ENCODE assay signal across 23 cellular contexts in genomic region chr1:204154525-204155255, GRCh38. TPM values are rescaled to one million over a fixed set of nuclear protein-coding genes. Genes with fewer than 3 reads are reported as not detected.
DNase-seq lines count a peak whose midpoint lies in the region; ATAC-seq, FAIRE-seq and TF ChIP-seq lines count a peak whose summit lies in the region.
"Had no signal": no experiment of that assay in that cellular context is flagged by ENCODE, and none has a peak within 500 bp of the region (broad histone marks: within the 10 kb centered on the region; RNA-seq: fewer than 3 reads in every experiment).

No MANE protein-coding gene starts in this region.

- no peaks in the 10 kb centered on the region for H3K9me3 ChIP-seq in keratinocyte (ENCODE audit: control insufficient read depth, low read depth, low read length)
- H3K9me3 ChIP-seq: colonic mucosa, heart left ventricle had no signal

- H3K9ac ChIP-seq in keratinocyte (ENCODE audit: control insufficient read depth, extremely low read depth, insufficient read depth, low read length): no peak overlapping the region

- H3K4me2 ChIP-seq in keratinocyte (ENCODE audit: control insufficient read depth, extremely low read depth, insufficient read depth, low read depth, low read length): peak overlapping the region; percentile 22

- H3K4me1 ChIP-seq in keratinocyte (ENCODE audit: control insufficient read depth, extremely low read depth, insufficient read depth, low read length): peaks cover 32% of the 10 kb centered on the region
- H3K4me1 ChIP-seq: colonic mucosa had no signal

- H3K9me1 ChIP-seq in keratinocyte (ENCODE audit: control insufficient read depth, extremely low read depth, insufficient read depth, low read length): no peaks in the 10 kb centered on the region

- FAIRE-seq in keratinocyte (lab: Jason Lieb, UNC): peak; percentile 99
- FAIRE-seq in urothelium cell line (lab: Jason Lieb, UNC): peak; percentile 13
- FAIRE-seq in GM12892 (lab: Jason Lieb, UNC): no peak
- FAIRE-seq: K562 had no signal

- no peak overlapping the region for H2AFZ ChIP-seq in keratinocyte (ENCODE audit: control insufficient read depth, low read length)

- no peaks in the 10 kb centered on the region for H4K20me1 ChIP-seq in keratinocyte (ENCODE audit: control insufficient read depth, extremely low read depth, insufficient read depth, low read length)

- peak overlapping the region; percentile 22 for H3K27ac ChIP-seq in keratinocyte (ENCODE audit: control insufficient read depth, insufficient read depth, low read length)
- H3K27ac ChIP-seq: colonic mucosa, heart left ventricle had no signal

- H3K27me3 ChIP-seq in keratinocyte (ENCODE audit: control insufficient read depth, extremely low read depth, insufficient read depth, low read length): no peaks in the 10 kb centered on the region

- no peaks in the 10 kb centered on the region for H3K79me2 ChIP-seq in keratinocyte (ENCODE audit: control insufficient read depth, insufficient read depth, low read length)

- no peak overlapping the region for H3K4me3 ChIP-seq in keratinocyte (ENCODE audit: control insufficient read depth in 2 of 3, extremely low read depth in 1 of 3, insufficient read depth in 2 of 3, low read depth in 1 of 3, low read length in 3 of 3)
- H3K4me3 ChIP-seq: colonic mucosa, heart left ventricle, K562 had no signal

- ATAC-seq in Right ventricle myocardium inferior: no peak
- no peak for ATAC-seq in left cardiac atrium
- no peak for ATAC-seq in GM21529 (IDR thresholded peaks at IDR 0.05; ENCODE audit: unreplicated experiment)
- ATAC-seq: heart left ventricle, K562, left lobe of liver, natural killer cell had no signal

- no peaks in the 10 kb centered on the region for H3K36me3 ChIP-seq in keratinocyte (ENCODE audit: control insufficient read depth in 2 of 2, extremely low read depth in 1 of 2, insufficient read depth in 2 of 2, low read length in 2 of 2)
- H3K36me3 ChIP-seq: colonic mucosa, heart left ventricle had no signal

- DNase-seq in Right ventricle myocardium inferior (ENCODE audit: missing footprints): peak; percentile 63
- no peak for DNase-seq in left cardiac atrium
- DNase-seq in NCI-H2171 treated with DMSO at 0.1 percent for 48 hours (lab: John Stamatoyannopoulos, UW): peak; percentile 78
- DNase-seq in keratinocyte (ENCODE audit: low read depth, low spot score): peak; percentile 69
- no peak for DNase-seq in urothelium cell line (ENCODE audit: low spot score)
- DNase-seq in anterior cingulate cortex (lab: John Stamatoyannopoulos, UW): no peak
- no peak for DNase-seq in GM12892 (ENCODE audit: insufficient read length)
- DNase-seq: activated B cell treated with CpG ODN at 0.5 μM for 24 hours; activated CD4-positive, alpha-beta T cell treated with anti-CD3 and anti-CD28 coated beads, Interleukin-2, amount 50 U/mL, for 48 hours; activated effector memory CD4-positive, alpha-beta T cell treated with Interleukin-2 at 50 U/mL for 16 hours; CD4-positive, CD25-positive, alpha-beta regulatory T cell; colonic mucosa; endodermal cell; H9; midbrain; natural killer cell; NCI-H2081 treated with DMSO at 0.1 percent for 48 hours; substantia nigra; T-helper 9 cell had no signal

- intact Hi-C loops in Right ventricle myocardium inferior (cut with DNase I): no loop called here
- intact Hi-C loops in left cardiac atrium (cut with DNase I): no loop called here

- dilution Hi-C loops in keratinocyte (cut with MboI; ENCODE audit: extremely low pct_ligation_motif_present, low sequenced_read_pairs): no loop called here

- no peak for TF ChIP-seq CTCF in keratinocyte (optimal IDR thresholded peaks at IDR 0.05 in 1 of 3, IDR thresholded peaks at IDR 0.05 in 1 of 3, conservative IDR thresholded peaks at IDR 0.05 in 1 of 3; ENCODE audit: extremely low read depth in 1 of 3, insufficient read depth in 2 of 3, low read length in 3 of 3)

- no peak for TF ChIP-seq POLR2A in GM12892 (IDR thresholded peaks at IDR 0.05; ENCODE audit: low read depth, low read length)

RNA-seq across cellular contexts. Expression of gene ETNK2, which starts 2.8 kb away (rescaled TPM):
- total RNA-seq in Right ventricle myocardium inferior (5.3 TPM), left cardiac atrium (1 to 10 TPM; 5.3 to 6.2 TPM)
- polyA plus RNA-seq in keratinocyte: 18.4 to 26.4 TPM (median 20.6 TPM) in 3 replicates
- polyA plus RNA-seq in keratinocyte (2011; ENCODE audit: low read depth): 7.3 TPM
- 19.2 and 20.8 TPM in 2 replicates for polyA plus RNA-seq in keratinocyte (2011; cell fraction: cytosol; rRNA removed)
- polyA plus RNA-seq in keratinocyte (2011; cell fraction: nucleus; rRNA removed): 10.1 and 10.9 TPM in 2 replicates
- 16.4 and 26.8 TPM in 2 replicates for polyA plus RNA-seq in keratinocyte (2012; ENCODE audit: low replicate concordance)
- 27.4 to 45.1 TPM (median 31.4 TPM) in 3 replicates for polyA minus RNA-seq in keratinocyte
- 19.0 TPM for polyA minus RNA-seq in keratinocyte (2011; cell fraction: cytosol; rRNA and poly(A)+ RNA removed)
- polyA minus RNA-seq in keratinocyte (2011; cell fraction: nucleus; rRNA and poly(A)+ RNA removed): 5.3 and 7.0 TPM in 2 replicates
- polyA plus RNA-seq in GM12892 (2012; ENCODE audit: missing spikeins): not detected

RNA-seq across cellular contexts. Expression of gene REN, which starts 11.4 kb away (rescaled TPM):
- not detected for total RNA-seq in Right ventricle myocardium inferior
- total RNA-seq in left cardiac atrium: not detected
- 0.05 TPM in 1 of 3 replicates, not detected in the others for polyA plus RNA-seq in keratinocyte
- not detected for polyA plus RNA-seq in keratinocyte (2011; ENCODE audit: low read depth)
- polyA plus RNA-seq in keratinocyte (2011; cell fraction: cytosol; rRNA removed): not detected in 2 replicates
- polyA plus RNA-seq in keratinocyte (2011; cell fraction: nucleus; rRNA removed): not detected in 2 replicates
- 0.10 and 0.23 TPM in 2 replicates for polyA plus RNA-seq in keratinocyte (2012; ENCODE audit: low replicate concordance)
- polyA minus RNA-seq in keratinocyte: not detected in 3 replicates
- polyA minus RNA-seq in keratinocyte (2011; cell fraction: cytosol; rRNA and poly(A)+ RNA removed): not detected
- not detected in 2 replicates for polyA minus RNA-seq in keratinocyte (2011; cell fraction: nucleus; rRNA and poly(A)+ RNA removed)
- polyA plus RNA-seq in GM12892 (2012; ENCODE audit: missing spikeins): not detected
- total RNA-seq: activated B cell treated with CpG ODN at 0.5 μM for 24 hours; CD4-positive, CD25-positive, alpha-beta regulatory T cell; endodermal cell; H9; heart left ventricle; natural killer cell had no signal
- polyA plus RNA-seq: CD4-positive, CD25-positive, alpha-beta regulatory T cell; heart left ventricle had no signal

RNA-seq across cellular contexts. Expression of gene KISS1, which starts 41.6 kb away (rescaled TPM):
- not detected for total RNA-seq in Right ventricle myocardium inferior
- total RNA-seq in left cardiac atrium: not detected
- not detected in 3 replicates for polyA plus RNA-seq in keratinocyte
- polyA plus RNA-seq in keratinocyte (2011; ENCODE audit: low read depth): not detected
- not detected in 2 replicates for polyA plus RNA-seq in keratinocyte (2011; cell fraction: cytosol; rRNA removed)
- polyA plus RNA-seq in keratinocyte (2011; cell fraction: nucleus; rRNA removed): not detected in 2 replicates
- not detected in 2 replicates for polyA plus RNA-seq in keratinocyte (2012; ENCODE audit: low replicate concordance)
- not detected in 3 replicates for polyA minus RNA-seq in keratinocyte
- polyA minus RNA-seq in keratinocyte (2011; cell fraction: cytosol; rRNA and poly(A)+ RNA removed): not detected
- not detected in 2 replicates for polyA minus RNA-seq in keratinocyte (2011; cell fraction: nucleus; rRNA and poly(A)+ RNA removed)
- polyA plus RNA-seq in GM12892 (2012; ENCODE audit: missing spikeins): not detected
- total RNA-seq: activated B cell treated with CpG ODN at 0.5 μM for 24 hours, endodermal cell, heart left ventricle, K562, natural killer cell had no signal
- polyA plus RNA-seq: CD4-positive, CD25-positive, alpha-beta regulatory T cell; heart left ventricle had no signal

RNA-seq across cellular contexts. Expression of gene GOLT1A, which starts 59.1 kb away (rescaled TPM):
- not detected for total RNA-seq in Right ventricle myocardium inferior
- not detected for total RNA-seq in left cardiac atrium
- 0.22 to 0.56 TPM (median 0.46 TPM) in 3 replicates for polyA plus RNA-seq in keratinocyte
- 0.41 TPM for polyA plus RNA-seq in keratinocyte (2011; ENCODE audit: low read depth)
- polyA plus RNA-seq in keratinocyte (2011; cell fraction: cytosol; rRNA removed): 0.39 and 1.0 TPM in 2 replicates
- polyA plus RNA-seq in keratinocyte (2011; cell fraction: nucleus; rRNA removed): 0.17 TPM in 1 of 2 replicates, not detected in the other
- 0.80 and 1.1 TPM in 2 replicates for polyA plus RNA-seq in keratinocyte (2012; ENCODE audit: low replicate concordance)
- not detected in 3 replicates for polyA minus RNA-seq in keratinocyte
- not detected for polyA minus RNA-seq in keratinocyte (2011; cell fraction: cytosol; rRNA and poly(A)+ RNA removed)
- polyA minus RNA-seq in keratinocyte (2011; cell fraction: nucleus; rRNA and poly(A)+ RNA removed): not detected in 2 replicates
- not detected for polyA plus RNA-seq in GM12892 (2012; ENCODE audit: missing spikeins)
- total RNA-seq: activated B cell treated with CpG ODN at 0.5 μM for 24 hours; CD4-positive, CD25-positive, alpha-beta regulatory T cell; K562; natural killer cell had no signal
- polyA plus RNA-seq: CD4-positive, CD25-positive, alpha-beta regulatory T cell; K562 had no signal

Comparison
In these comparisons a context has a peak if more than half of its experiments do, and no peak if none do; other contexts are left out.
1. DNase-seq: peak in Right ventricle myocardium inferior (single experiment), NCI-H2171 treated with DMSO at 0.1 percent for 48 hours (single experiment) and keratinocyte (single experiment); none in left cardiac atrium (single experiment), urothelium cell line (single experiment), anterior cingulate cortex (0 of 58) and GM12892 (single experiment).